In genomic region chr2:222615320-222615719, GRCh38 we compare ENCODE assay signal across 31 cellular contexts. TPM values are rescaled to one million over a fixed set of nuclear protein-coding genes. Genes with fewer than 3 reads are reported as not detected.
"Had no signal": no experiment of that assay in that cellular context is flagged by ENCODE, and none has a peak within 500 bp of the region (broad histone marks: within the 10 kb centered on the region; RNA-seq: fewer than 3 reads in every experiment).

No MANE protein-coding gene starts in this region.

- H3K4me3 Mint-ChIP-seq: activated CD8-positive, alpha-beta T cell treated with anti-CD3 and anti-CD28 coated beads, Interleukin-2, amount 10 ng/mL, durations not matched to agents 7 days and 5 days; activated naive CD4-positive, alpha-beta T cell treated with anti-CD3 and anti-CD28 coated beads for 36 hours; activated naive CD8-positive, alpha-beta T cell treated with anti-CD3 and anti-CD28 coated beads for 36 hours; effector memory CD8-positive, alpha-beta T cell; mesothelial cell of epicardium; naive thymus-derived CD8-positive, alpha-beta T cell; neural progenitor cell; T-helper 1 cell treated with Interleukin-12 subunit alpha and Interleukin-12 subunit beta and Interleukin-4 antibody, amounts not matched to agents 30 μg/mL and 1 μg/mL, for 36 hours had no signal

- H3K4me3 ChIP-seq: adrenal gland, body of pancreas, coronary artery, gastrocnemius medialis, hepatocyte, neural progenitor cell, right atrium auricular region, stomach, tibial artery, upper lobe of right lung had no signal

- H3K4me2 ChIP-seq: hepatocyte, neural progenitor cell had no signal

- H3K27ac Mint-ChIP-seq: activated CD8-positive, alpha-beta T cell treated with anti-CD3 and anti-CD28 coated beads, Interleukin-2, amount 10 ng/mL, durations not matched to agents 7 days and 5 days; activated naive CD4-positive, alpha-beta T cell treated with anti-CD3 and anti-CD28 coated beads for 36 hours; activated naive CD8-positive, alpha-beta T cell treated with anti-CD3 and anti-CD28 coated beads for 36 hours; mesothelial cell of epicardium; neural progenitor cell; T-helper 1 cell treated with Interleukin-12 subunit alpha and Interleukin-12 subunit beta and Interleukin-4 antibody, amounts not matched to agents 30 μg/mL and 1 μg/mL, for 36 hours had no signal

- H3K4me1 Mint-ChIP-seq: mesothelial cell of epicardium had no signal

- H3K27me3 Mint-ChIP-seq: activated naive CD8-positive, alpha-beta T cell treated with anti-CD3 and anti-CD28 coated beads for 36 hours; effector memory CD8-positive, alpha-beta T cell; naive thymus-derived CD8-positive, alpha-beta T cell had no signal

- ATAC-seq: activated CD4-positive, CD25-positive, alpha-beta regulatory T cell treated with anti-CD3 and anti-CD28 coated beads, Interleukin-2, amount 50 U/mL, for 24 hours; activated CD8-positive, alpha-beta T cell treated with anti-CD3 and anti-CD28 coated beads, Interleukin-2, amount 10 ng/mL, durations not matched to agents 7 days and 5 days; body of pancreas; effector memory CD8-positive, alpha-beta T cell; gastrocnemius medialis; naive thymus-derived CD8-positive, alpha-beta T cell; upper lobe of right lung had no signal

- H3K4me1 ChIP-seq: adrenal gland, body of pancreas, gastrocnemius medialis, neural progenitor cell, right atrium auricular region, stomach, tibial artery, upper lobe of right lung had no signal

- H3K27ac ChIP-seq: adrenal gland, body of pancreas, coronary artery, gastrocnemius medialis, hepatocyte, neural progenitor cell, right atrium auricular region, stomach, tibial artery, upper lobe of right lung, VCaP had no signal

- DNase-seq: activated CD8-positive, alpha-beta T cell treated with anti-CD3 and anti-CD28 coated beads, Interleukin-2, amount 10 ng/mL, durations not matched to agents 7 days and 5 days; activated effector memory CD4-positive, alpha-beta T cell treated with anti-CD3 and anti-CD28 coated beads, Interleukin-2, amount 50 U/mL, for 16 hours; activated naive CD4-positive, alpha-beta T cell treated with anti-CD3 and anti-CD28 coated beads for 36 hours; activated naive CD8-positive, alpha-beta T cell treated with anti-CD3 and anti-CD28 coated beads for 36 hours; adrenal gland; aorta; body of pancreas; cerebellar nuclear complex; effector memory CD8-positive, alpha-beta T cell; erythroblast; gastrocnemius medialis; naive thymus-derived CD8-positive, alpha-beta T cell; occipital lobe; stimulated activated CD4-positive, alpha-beta T cell treated with anti-CD3 and anti-CD28 coated beads, Interleukin-2, amount 100 ng/mL, for 48 hours; stomach; SW 1271; T-helper 9 cell; tibial artery; upper lobe of right lung had no signal

- H3K9me3 Mint-ChIP-seq: activated naive CD4-positive, alpha-beta T cell treated with anti-CD3 and anti-CD28 coated beads for 36 hours; activated naive CD8-positive, alpha-beta T cell treated with anti-CD3 and anti-CD28 coated beads for 36 hours; effector memory CD8-positive, alpha-beta T cell; mesothelial cell of epicardium; naive thymus-derived CD8-positive, alpha-beta T cell; neural progenitor cell; T-helper 1 cell treated with Interleukin-12 subunit alpha and Interleukin-12 subunit beta and Interleukin-4 antibody, amounts not matched to agents 30 μg/mL and 1 μg/mL, for 36 hours had no signal

- FAIRE-seq: TTC549 had no signal

- H3K9me3 ChIP-seq: adrenal gland, body of pancreas, gastrocnemius medialis, right atrium auricular region, stomach, tibial artery, upper lobe of right lung had no signal

RNA-seq across cellular contexts. Expression of gene MOGAT1, which starts 56.1 kb away (rescaled TPM):
- total RNA-seq: activated CD8-positive, alpha-beta T cell treated with anti-CD3 and anti-CD28 coated beads, Interleukin-2, amount 10 ng/mL, durations not matched to agents 7 days and 5 days; activated naive CD4-positive, alpha-beta T cell treated with anti-CD3 and anti-CD28 coated beads for 36 hours; activated naive CD8-positive, alpha-beta T cell treated with anti-CD3 and anti-CD28 coated beads for 36 hours; adrenal gland; aorta; gastrocnemius medialis; hepatocyte; kidney epithelial cell; lower leg skin; mesothelial cell of epicardium; naive thymus-derived CD8-positive, alpha-beta T cell; occipital lobe; pulmonary artery endothelial cell; right atrium auricular region had no signal
- polyA plus RNA-seq: aorta; hepatocyte; naive thymus-derived CD8-positive, alpha-beta T cell had no signal
